ENCODE assay signal across 8 cellular contexts in genomic region chr16:23509763-23510153, GRCh38. TPM values are rescaled to one million over a fixed set of nuclear protein-coding genes. Genes with fewer than 3 reads are reported as not detected.
DNase-seq lines count a peak whose midpoint lies in the region; ATAC-seq and TF ChIP-seq lines count a peak whose summit lies in the region.

No MANE protein-coding gene starts in this region.

- peak overlapping the region; percentile 100 for H3K4me3 Mint-ChIP-seq in glutamatergic neuron (ENCODE audit: unreplicated experiment)

- peak overlapping the region; percentile 88 for H2AFZ ChIP-seq in parathyroid adenoma

- no peak for TF ChIP-seq CTCF in AG04450 (IDR thresholded peaks at IDR 0.05; ENCODE audit: low read depth, low read length)
- no peak for TF ChIP-seq CTCF in glutamatergic neuron (IDR thresholded peaks at IDR 0.05; ENCODE audit: partially characterized antibody, unreplicated experiment)
- no peak for TF ChIP-seq CTCF in parathyroid adenoma (IDR thresholded peaks at IDR 0.05)

- H3K27ac Mint-ChIP-seq in glutamatergic neuron (ENCODE audit: unreplicated experiment), result peak overlapping the region; percentile 72

- H3K4me3 ChIP-seq in AG04450 (ENCODE audit: low read depth, low read length), result peak overlapping the region; percentile 80
- peak overlapping the region; percentile 63 for H3K4me3 ChIP-seq in parathyroid adenoma (ENCODE audit: low read depth, low read length)

- H3K27me3 ChIP-seq in AG04450 (ENCODE audit: control insufficient read depth, insufficient read depth, low read length), result no peaks in the 10 kb centered on the region
- H3K27me3 ChIP-seq in parathyroid adenoma (ENCODE audit: control insufficient read depth, insufficient read depth, low read length), result no peaks in the 10 kb centered on the region

- CTCF ChIA-PET in AG04450 (lab: Charles Lee), result no interaction called here

- H3K4me1 Mint-ChIP-seq in glutamatergic neuron (ENCODE audit: low read depth, unreplicated experiment), result peaks cover 25% of the 10 kb centered on the region

- POLR2A ChIA-PET in AG04450 (lab: Yijun Ruan, JAX), result interaction anchor here (2.1 kb wide), 1 partner anchor 48 kb away, joined by 6 read pairs; the partner anchor contains the start of genes EARS2 and UBFD1

- H3K36me3 Mint-ChIP-seq in glutamatergic neuron (ENCODE audit: unreplicated experiment), result no peaks in the 10 kb centered on the region

- no peaks in the 10 kb centered on the region for H3K9me3 ChIP-seq in AG04450 (ENCODE audit: control insufficient read depth, insufficient read depth, low read length)
- H3K9me3 ChIP-seq in parathyroid adenoma (ENCODE audit: control insufficient read depth, low read length), result no peaks in the 10 kb centered on the region

- H3K79me2 ChIP-seq in parathyroid adenoma, result peaks cover 15% of the 10 kb centered on the region

- no peak overlapping the region for H3K27ac ChIP-seq in AG04450 (ENCODE audit: low read depth, low read length)
- no peak overlapping the region for H3K27ac ChIP-seq in parathyroid adenoma

- H3K4me1 ChIP-seq in parathyroid adenoma, result peaks cover 9% of the 10 kb centered on the region

- DNase-seq in AG04450 (ENCODE audit: low read depth, low spot score) (no peak), NCI-H146 (lab: John Stamatoyannopoulos, UW) (peak; percentile 47), glutamatergic neuron (no peak), AG08395 (ENCODE audit: low spot score) (no peak)
- DNase-seq in activated effector memory CD4-positive, alpha-beta T cell treated with Interleukin-2 at 50 U/mL for 16 hours, result peak; percentile 13

- H3K9me3 Mint-ChIP-seq in glutamatergic neuron (ENCODE audit: unreplicated experiment), result peaks cover 13% of the 10 kb centered on the region

- peaks cover 17% of the 10 kb centered on the region for H3K27me3 Mint-ChIP-seq in glutamatergic neuron (ENCODE audit: unreplicated experiment)

- H3K36me3 ChIP-seq in parathyroid adenoma (ENCODE audit: control insufficient read depth, insufficient read depth, low read length), result no peaks in the 10 kb centered on the region

- ATAC-seq in GM19455 (IDR thresholded peaks at IDR 0.05; ENCODE audit: unreplicated experiment), result peak; percentile 28
- no peak for ATAC-seq in GM19324 (IDR thresholded peaks at IDR 0.05; ENCODE audit: low FRiP score, unreplicated experiment)

- peak overlapping the region; percentile 82 for H3K4me2 ChIP-seq in parathyroid adenoma (ENCODE audit: low read length)

- H3K9ac ChIP-seq in parathyroid adenoma, result no peak overlapping the region

RNA-seq across cellular contexts. Expression of gene GGA2, which starts 0.5 kb away (rescaled TPM):
- 32.3 and 42.5 TPM in 2 replicates for polyA plus RNA-seq in AG04450 (2011; rRNA removed)
- 33.8 and 39.1 TPM in 2 replicates for polyA minus RNA-seq in AG04450 (2011; rRNA and poly(A)+ RNA removed)
- 51.6 TPM for total RNA-seq in glutamatergic neuron (ENCODE audit: unreplicated experiment)

RNA-seq across cellular contexts. Expression of gene EARS2, which starts 47.4 kb away (rescaled TPM):
- 36.0 and 42.7 TPM in 2 replicates for polyA plus RNA-seq in AG04450 (2011; rRNA removed)
- 44.3 and 51.2 TPM in 2 replicates for polyA minus RNA-seq in AG04450 (2011; rRNA and poly(A)+ RNA removed)
- 8.3 TPM for total RNA-seq in glutamatergic neuron (ENCODE audit: unreplicated experiment)

RNA-seq across cellular contexts. Expression of gene UBFD1, which starts 47.8 kb away (rescaled TPM):
- polyA plus RNA-seq in AG04450 (2011; rRNA removed), result 92.4 and 101 TPM in 2 replicates
- 57.0 and 65.5 TPM in 2 replicates for polyA minus RNA-seq in AG04450 (2011; rRNA and poly(A)+ RNA removed)
- total RNA-seq in glutamatergic neuron (ENCODE audit: unreplicated experiment), result 103 TPM

RNA-seq across cellular contexts. Expression of gene COG7, which starts 56.8 kb away (rescaled TPM):
- 19.6 and 24.5 TPM in 2 replicates for polyA plus RNA-seq in AG04450 (2011; rRNA removed)
- 24.4 and 28.9 TPM in 2 replicates for polyA minus RNA-seq in AG04450 (2011; rRNA and poly(A)+ RNA removed)
- total RNA-seq in glutamatergic neuron (ENCODE audit: unreplicated experiment), result 12.7 TPM

Comparison
In these comparisons a context has a peak if more than half of its experiments do, and no peak if none do; other contexts are left out.
1. DNase-seq: peak in NCI-H146 (single experiment) and activated effector memory CD4-positive, alpha-beta T cell treated with Interleukin-2 at 50 U/mL for 16 hours (single experiment); none in AG04450 (single experiment), glutamatergic neuron (single experiment) and AG08395 (single experiment).